In genomic region chr15:60128710-60129109, GRCh38 we compare ENCODE assay signal across 17 cellular contexts.
DNase-seq lines count a peak whose midpoint lies in the region; ATAC-seq and TF ChIP-seq lines count a peak whose summit lies in the region.
"Had no signal": no experiment of that assay in that cellular context is flagged by ENCODE, and none has a peak within 500 bp of the region (broad histone marks: within the 10 kb centered on the region; RNA-seq: fewer than 3 reads in every experiment).

No MANE protein-coding gene starts in this region.

- no peak overlapping the region for H3K4me3 Mint-ChIP-seq in activated naive CD4-positive, alpha-beta T cell treated with anti-CD3 and anti-CD28 coated beads, Interleukin-2, amount 10 ng/mL, durations not matched to agents 7 days and 5 days
- no peak overlapping the region for H3K4me3 Mint-ChIP-seq in endothelial cell (ENCODE audit: unreplicated experiment)

- H3K9me3 ChIP-seq in OCI-LY7 (ENCODE audit: low read length), result no peaks in the 10 kb centered on the region
- no peaks in the 10 kb centered on the region for H3K9me3 ChIP-seq in iPS-18a (ENCODE audit: control insufficient read depth, low read depth, low read length)
- H3K9me3 ChIP-seq in thyroid gland, result no peaks in the 10 kb centered on the region
- H3K9me3 ChIP-seq: prostate gland, SJCRH30 had no signal

- peaks cover 15% of the 10 kb centered on the region for H3K27me3 Mint-ChIP-seq in activated naive CD4-positive, alpha-beta T cell treated with anti-CD3 and anti-CD28 coated beads, Interleukin-2, amount 10 ng/mL, durations not matched to agents 7 days and 5 days
- H3K27me3 Mint-ChIP-seq in endothelial cell (ENCODE audit: unreplicated experiment), result no peaks in the 10 kb centered on the region

- H3K36me3 ChIP-seq in OCI-LY7 (ENCODE audit: insufficient read depth, low read length) (no peaks in the 10 kb centered on the region), iPS-18a (ENCODE audit: control insufficient read depth, low read depth, low read length) (no peaks in the 10 kb centered on the region), thyroid gland (no peaks in the 10 kb centered on the region)
- H3K36me3 ChIP-seq: prostate gland, SJCRH30 had no signal

- CTCF ChIA-PET in activated naive CD4-positive, alpha-beta T cell treated with anti-CD3 and anti-CD28 coated beads, Interleukin-2, amount 10 ng/mL, durations not matched to agents 7 days and 5 days (lab: Charles Lee), result interaction anchor here (0.9 kb wide), 1 partner anchor 211 kb away, joined by 3 read pairs; no protein-coding TSS in a partner anchor
- CTCF ChIA-PET in OCI-LY7 (lab: Charles Lee; ENCODE audit: unreplicated experiment), result no interaction called here

- POLR2A ChIA-PET in OCI-LY7 (lab: Charles Lee), result no interaction called here

- peak overlapping the region; percentile 98; the same call in 1 of the 2 replicates for H2AFZ ChIP-seq in OCI-LY7 (ENCODE audit: low read length)

- no peaks in the 10 kb centered on the region for H3K79me2 ChIP-seq in OCI-LY7 (ENCODE audit: insufficient read depth, low read depth, low read length)

- ATAC-seq in HG03460 (IDR thresholded peaks at IDR 0.05; ENCODE audit: unreplicated experiment), result no peak

- H3K4me3 ChIP-seq in OCI-LY7 (ENCODE audit: low read depth, low read length, poor library complexity, severe bottlenecking) (no peak overlapping the region), iPS-18a (ENCODE audit: low read length) (peak overlapping the region; percentile 44), thyroid gland (replicated peaks in 1 of 3) (no peak overlapping the region)

- H3K4me1 ChIP-seq in OCI-LY7 (ENCODE audit: insufficient read depth, low read length, poor library complexity, severe bottlenecking) (peaks cover 17% of the 10 kb centered on the region), iPS-18a (ENCODE audit: control insufficient read depth, low read depth, low read length) (peaks cover 24% of the 10 kb centered on the region), thyroid gland (peaks cover 0 to 11% of the 10 kb centered on the region in 2 donors)
- H3K4me1 ChIP-seq: prostate gland had no signal

- peak overlapping the region; percentile 76 for H3K4me2 ChIP-seq in OCI-LY7 (ENCODE audit: low read length)

- H3K27me3 ChIP-seq in iPS-18a (ENCODE audit: control insufficient read depth, insufficient read depth, low read length) (no peaks in the 10 kb centered on the region), thyroid gland (no peaks in the 10 kb centered on the region)
- H3K27me3 ChIP-seq: SJCRH30 had no signal

- peak overlapping the region; percentile 29 for H3K9ac ChIP-seq in iPS-18a (ENCODE audit: low read length)

- H3K27ac ChIP-seq in OCI-LY7 (ENCODE audit: low read depth, low read length, poor library complexity, severe bottlenecking) (no peak overlapping the region), iPS-18a (ENCODE audit: low read length) (peak overlapping the region; percentile 6), thyroid gland (peak overlapping the region in 2 of 3 donors; percentile 43 to 89)

- no peaks in the 10 kb centered on the region for H3K36me3 Mint-ChIP-seq in activated naive CD4-positive, alpha-beta T cell treated with anti-CD3 and anti-CD28 coated beads, Interleukin-2, amount 10 ng/mL, durations not matched to agents 7 days and 5 days
- H3K36me3 Mint-ChIP-seq in endothelial cell (ENCODE audit: low read depth, unreplicated experiment), result no peaks in the 10 kb centered on the region
- H3K36me3 Mint-ChIP-seq: type B pancreatic cell had no signal

- peaks cover 59% of the 10 kb centered on the region for H3K4me1 Mint-ChIP-seq in activated naive CD4-positive, alpha-beta T cell treated with anti-CD3 and anti-CD28 coated beads, Interleukin-2, amount 10 ng/mL, durations not matched to agents 7 days and 5 days
- peaks cover 17% of the 10 kb centered on the region for H3K4me1 Mint-ChIP-seq in endothelial cell (ENCODE audit: unreplicated experiment)

- no peaks in the 10 kb centered on the region for H3K9me2 ChIP-seq in OCI-LY7 (ENCODE audit: insufficient read depth, low read length)

- H3K9me3 Mint-ChIP-seq in activated naive CD4-positive, alpha-beta T cell treated with anti-CD3 and anti-CD28 coated beads, Interleukin-2, amount 10 ng/mL, durations not matched to agents 7 days and 5 days, result no peaks in the 10 kb centered on the region
- no peaks in the 10 kb centered on the region for H3K9me3 Mint-ChIP-seq in endothelial cell (ENCODE audit: unreplicated experiment)
- H3K9me3 Mint-ChIP-seq: type B pancreatic cell had no signal

- no peaks in the 10 kb centered on the region for H4K20me1 ChIP-seq in OCI-LY7 (ENCODE audit: insufficient read depth, low read length)

- TF ChIP-seq POLR2A in thyroid gland (IDR thresholded peaks at IDR 0.05), result no peak

- H3K27ac Mint-ChIP-seq in activated naive CD4-positive, alpha-beta T cell treated with anti-CD3 and anti-CD28 coated beads, Interleukin-2, amount 10 ng/mL, durations not matched to agents 7 days and 5 days, result peak overlapping the region; percentile 74
- H3K27ac Mint-ChIP-seq in endothelial cell (ENCODE audit: unreplicated experiment), result no peak overlapping the region

- no TSS peak for BruUV-seq in OCI-LY7 (replicated peaks; lab: Mats Ljungman, UMichigan)

- intact Hi-C loops in OCI-LY7 (cut with micrococcal nuclease; ENCODE audit: unreplicated experiment) (loop anchor here (10.0 kb wide), 3 partner anchors 214 to 594 kb away; no protein-coding TSS in a partner anchor), thyroid gland (cut with DNase I) (no loop called here)

- TF ChIP-seq CTCF in OCI-LY7 (conservative IDR thresholded peaks at IDR 0.05; ENCODE audit: low read length) (0 out of 2 replicates have a peak, but pooled peaks have one; percentile 26), thyroid gland (IDR thresholded peaks at IDR 0.05) (no peak), endothelial cell (IDR thresholded peaks at IDR 0.05; ENCODE audit: unreplicated experiment) (no peak)

- WGBS in thyroid gland, 2 donors, result 63 to 68% methylated on average over 5 of the region's 5 CpGs

- DNase-seq in activated naive CD4-positive, alpha-beta T cell treated with anti-CD3 and anti-CD28 coated beads, Interleukin-2, amount 10 ng/mL, durations not matched to agents 7 days and 5 days, result no peak
- no peak for DNase-seq in activated naive CD4-positive, alpha-beta T cell (lab: John Stamatoyannopoulos, UW)
- no peak for DNase-seq in OCI-LY7 (ENCODE audit: low spot score)
- no peak for DNase-seq in thyroid gland
- DNase-seq in C1 segment of cervical spinal cord (lab: John Stamatoyannopoulos, UW), result no peak
- DNase-seq in endothelial cell (ENCODE audit: low spot score), result no peak
- DNase-seq: ACHN; activated T-cell treated with anti-CD3 and anti-CD28 coated beads for 4 hours; COR-L47; effector CD4-positive, alpha-beta T cell; NCI-H2081; NCI-H524 treated with DMSO at 0.1 percent for 48 hours; SJCRH30 had no signal
